In the genomic region with DNA sequence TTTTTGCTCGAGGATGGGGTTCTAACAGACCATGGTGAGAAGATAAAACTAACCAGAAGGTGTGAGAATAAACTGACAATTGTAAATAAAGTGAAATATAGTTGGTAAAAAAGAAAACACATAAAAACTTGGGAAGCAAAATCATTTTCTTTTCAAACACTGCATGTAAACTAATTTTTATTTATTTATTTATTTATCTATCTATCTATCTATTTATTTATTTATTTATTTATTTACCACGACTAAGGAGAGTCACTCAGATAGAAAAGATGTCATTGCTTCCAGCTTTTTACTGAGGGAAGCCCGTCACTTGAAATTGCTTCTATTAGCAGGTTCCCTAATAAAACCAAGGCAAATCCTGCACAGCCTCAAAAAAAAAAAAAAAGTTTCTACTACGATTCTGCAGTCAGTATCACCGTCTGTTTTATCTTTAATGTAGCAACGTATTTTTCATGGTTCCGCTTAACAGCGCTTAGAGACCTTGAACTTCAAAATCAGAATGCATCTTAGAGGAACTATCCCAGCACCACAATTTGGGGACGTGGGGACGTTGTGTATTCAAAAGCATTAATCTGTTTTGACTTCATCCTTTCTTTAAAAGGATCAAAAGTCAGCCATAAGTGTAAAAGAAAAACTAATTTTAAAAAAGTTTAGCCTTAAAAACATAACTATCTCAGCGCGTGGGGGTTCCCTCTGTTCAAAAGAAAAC, we compare ENCODE assay signal across 10 cellular contexts. TPM values are rescaled to one million over a fixed set of nuclear protein-coding genes. Genes with fewer than 3 reads are reported as not detected.
DNase-seq lines count a peak whose midpoint lies in the region; ATAC-seq, FAIRE-seq and TF ChIP-seq lines count a peak whose summit lies in the region.
"Had no signal": no experiment of that assay in that cellular context is flagged by ENCODE, and none has a peak within 500 bp of the region (broad histone marks: within the 10 kb centered on the region; RNA-seq: fewer than 3 reads in every experiment).

No MANE protein-coding gene starts in this region.

- no peak for TF ChIP-seq CTCF in RWPE1 (conservative IDR thresholded peaks at IDR 0.05; ENCODE audit: low read depth)
- TF ChIP-seq CTCF in H1 (IDR thresholded peaks at IDR 0.05; ENCODE audit: control extremely low read depth in 1 of 3, insufficient read depth in 1 of 3, low read depth in 1 of 3, low read length in 3 of 3) = no peak
- no peak for TF ChIP-seq CTCF in neural progenitor cell (IDR thresholded peaks at IDR 0.05)

- H4K20me1 ChIP-seq in H1 (replicated peaks in 1 of 2; ENCODE audit: control insufficient read depth in 1 of 2, insufficient read depth in 2 of 2, low read length in 2 of 2) = no peaks in the 10 kb centered on the region
- H4K20me1 ChIP-seq in neural progenitor cell (ENCODE audit: low read depth) = peaks cover 5% of the 10 kb centered on the region

- no peak overlapping the region for H3K18ac ChIP-seq in H1 (ENCODE audit: extremely low read depth, low read length)

- no peak overlapping the region for H3K4ac ChIP-seq in H1 (replicated peaks; ENCODE audit: insufficient read length, low read depth, low read length)

- H3K27me3 Mint-ChIP-seq in neural progenitor cell (ENCODE audit: insufficient read depth, low read depth) = peaks cover 32% of the 10 kb centered on the region

- H2BK15ac ChIP-seq in H1 (ENCODE audit: low read length) = no peak overlapping the region

- H3K4me3 ChIP-seq in H1 (ENCODE audit: extremely low read depth in 1 of 4, insufficient read depth in 2 of 4, low read depth in 3 of 4, low read length in 4 of 4) (peak overlapping the region; percentile 59 to 71 (median 66)), neural progenitor cell (peak overlapping the region; percentile 60)

- no peak for TF ChIP-seq POLR2A in H1 (IDR thresholded peaks at IDR 0.05; ENCODE audit: control extremely low read depth in 1 of 2, low read depth in 2 of 2, low read length in 2 of 2)

- peaks cover 17% of the 10 kb centered on the region for H3F3A ChIP-seq in neural progenitor cell (ENCODE audit: low read depth)

- H3K9me3 ChIP-seq in H1 (ENCODE audit: insufficient read depth in 2 of 2, low read depth in 1 of 2, low read length in 1 of 2) (no peaks in the 10 kb centered on the region), neural progenitor cell (ENCODE audit: low read depth) (no peaks in the 10 kb centered on the region)

- peak overlapping the region; percentile 63; the same call in 1 of the 2 replicates for H3K27ac ChIP-seq in RWPE1
- no peak overlapping the region for H3K27ac ChIP-seq in H1 (ENCODE audit: low read depth, low read length)
- H3K27ac ChIP-seq in neural progenitor cell = no peak overlapping the region

- H3K4me2 ChIP-seq in H1 (ENCODE audit: insufficient read depth in 1 of 2, low read depth in 2 of 2, low read length in 2 of 2) (peak overlapping the region; percentile 67 to 86; a peak in 3 of 4 replicates), neural progenitor cell (peak overlapping the region; percentile 79)

- H3K4me3 Mint-ChIP-seq in neural progenitor cell = peak overlapping the region; percentile 89

- H2BK12ac ChIP-seq in H1 (ENCODE audit: low read depth, low read length) = no peak overlapping the region

- no peaks in the 10 kb centered on the region for H3K36me3 Mint-ChIP-seq in neural progenitor cell

- H2AK5ac ChIP-seq in H1 (ENCODE audit: low read depth, low read length) = no peak overlapping the region

- H2BK5ac ChIP-seq in H1 (ENCODE audit: low read depth, low read length) = no peak overlapping the region

- H4K8ac ChIP-seq in H1 (ENCODE audit: extremely low read depth, insufficient read depth, low read length) = no peak overlapping the region

- no peak for ATAC-seq in HG02763 (IDR thresholded peaks at IDR 0.05; ENCODE audit: unreplicated experiment)

- peaks cover 6% of the 10 kb centered on the region for H3K4me1 Mint-ChIP-seq in neural progenitor cell

- FAIRE-seq in H1 (lab: Jason Lieb, UNC) = no peak
- FAIRE-seq: A204.1 had no signal

- no peak for TF ChIP-seq EP300 in H1 (IDR thresholded peaks at IDR 0.05; ENCODE audit: borderline replicate concordance in 1 of 2, low read depth in 2 of 2, low read length in 2 of 2)

- H3K79me2 ChIP-seq in H1 (ENCODE audit: control insufficient read depth in 1 of 2, insufficient read depth in 2 of 2, low read length in 2 of 2) (no peaks in the 10 kb centered on the region), neural progenitor cell (ENCODE audit: low read depth) (no peaks in the 10 kb centered on the region)

- H3K27ac Mint-ChIP-seq in neural progenitor cell = no peak overlapping the region

- no peak for TF ChIP-seq RAD21 in H1 (IDR thresholded peaks at IDR 0.05 in 1 of 2, conservative IDR thresholded peaks at IDR 0.05 in 1 of 2; ENCODE audit: low read depth in 2 of 2, low read length in 2 of 2)

- no peaks in the 10 kb centered on the region for H3K79me1 ChIP-seq in H1 (ENCODE audit: low read depth, low read length)

- H3K56ac ChIP-seq in H1 (replicated peaks; ENCODE audit: insufficient read length, low read depth, low read length) = no peak overlapping the region

- CTCF ChIA-PET in RWPE1 (lab: Yijun Ruan, JAX) = no interaction called here
- CTCF ChIA-PET in H1 (lab: Charles Lee; ENCODE audit: partially characterized antibody) = interaction anchor here (0.6 kb wide), 1 partner anchor 690 kb away, joined by 3 read pairs; no protein-coding TSS in a partner anchor

- peaks cover 0 to 2% (median 0%) of the 10 kb centered on the region in 4 experiments; a peak in 1 of 8 replicates for H3K36me3 ChIP-seq in H1 (ENCODE audit: control insufficient read depth in 2 of 4, insufficient read depth in 4 of 4, low read length in 3 of 4)
- no peaks in the 10 kb centered on the region for H3K36me3 ChIP-seq in neural progenitor cell

- no peak overlapping the region for H3K9ac ChIP-seq in H1 (replicated peaks in 1 of 4; ENCODE audit: extremely low read depth in 1 of 4, low read depth in 3 of 4, low read length in 3 of 4)
- H3K9ac ChIP-seq in neural progenitor cell = no peak overlapping the region

- H4K5ac ChIP-seq in H1 (ENCODE audit: insufficient read length, low read depth, low read length) = no peak overlapping the region

- H3K14ac ChIP-seq in H1 (ENCODE audit: insufficient read length) = no peak overlapping the region

- H2BK120ac ChIP-seq in H1 (replicated peaks; ENCODE audit: low read depth, low read length) = no peak overlapping the region

- 16% methylated on average over 12 of the region's 12 CpGs; no CpG with 5 or more reads in 1 of the 2 experiments for whole genome bisulfite sequencing in H1 (ENCODE audit: extremely low coverage in 1 of 2, insufficient coverage in 1 of 2, insufficient read length in 1 of 2, insufficient replicate concordance in 2 of 2, low coverage in 1 of 2, low lambda C conversion rate in 2 of 2, missing lambda C conversion rate in 1 of 2), 2 experiments

- H3K4me1 ChIP-seq in H1 (replicated peaks in 1 of 4; ENCODE audit: control insufficient read depth in 3 of 4, insufficient read depth in 4 of 4, low read length in 3 of 4) (0 out of 7 replicates have a peak, but pooled peaks cover 0 to 3% (median 0%) of the 10 kb centered on the region in 4 experiments), neural progenitor cell (no peaks in the 10 kb centered on the region)

- H3K27me3 ChIP-seq in H1 (replicated peaks in 1 of 4; ENCODE audit: control insufficient read depth in 3 of 4, extremely low read depth in 1 of 4, insufficient read depth in 3 of 4, low read length in 3 of 4) (peaks cover 20 to 59% (median 36%) of the 10 kb centered on the region in 4 experiments), neural progenitor cell (peaks cover 73% of the 10 kb centered on the region)

- H2AFZ ChIP-seq in H1 (ENCODE audit: low read length) (no peak overlapping the region), neural progenitor cell (replicated peaks) (peak overlapping the region; percentile 94)

- no peak overlapping the region for H2BK20ac ChIP-seq in H1 (ENCODE audit: low read length)

- DNase-seq in DMS 273 (lab: John Stamatoyannopoulos, UW; ENCODE audit: unreplicated experiment) = peak; percentile 30
- no peak for DNase-seq in DMS 273 treated with DMSO at 0.1 percent for 48 hours (lab: John Stamatoyannopoulos, UW)
- DNase-seq in RWPE1 (ENCODE audit: low spot score) = no peak
- no peak for DNase-seq in H1 (ENCODE audit: low read depth in 1 of 2, low spot score in 2 of 2)
- no peak for DNase-seq in neural progenitor cell (ENCODE audit: low spot score)
- DNase-seq in occipital lobe (lab: John Stamatoyannopoulos, UW) = no peak
- DNase-seq in NK-92 (lab: John Stamatoyannopoulos, UW; ENCODE audit: unreplicated experiment) = no peak

- no peaks in the 10 kb centered on the region for H3K9me3 Mint-ChIP-seq in neural progenitor cell

- no peak overlapping the region for H3K23ac ChIP-seq in H1 (ENCODE audit: insufficient read length)

- POLR2A ChIA-PET in RWPE1 (lab: Yijun Ruan, JAX; ENCODE audit: low non-redundant PET) (no interaction called here), H1 (lab: Charles Lee; ENCODE audit: partially characterized antibody) (interaction anchor here (0.6 kb wide), 1 partner anchor 293 kb away, joined by 4 read pairs; no protein-coding TSS in a partner anchor)

- peaks cover 5% of the 10 kb centered on the region for H3K23me2 ChIP-seq in H1 (ENCODE audit: low read depth, low read length)

- H4K91ac ChIP-seq in H1 (replicated peaks; ENCODE audit: insufficient read length, low read length) = no peak overlapping the region

TF ChIP-seq in H1, 55 proteins besides CTCF, POLR2A, EP300 and RAD21 (continues in another document):
- no peak for TF ChIP-seq BCL11A (IDR thresholded peaks at IDR 0.05; ENCODE audit: low read depth in 2 of 2, low read length in 2 of 2)
- no peak for TF ChIP-seq SRF (IDR thresholded peaks at IDR 0.05; ENCODE audit: low read depth, low read length)
- no peak for TF ChIP-seq SP2 (IDR thresholded peaks at IDR 0.05; ENCODE audit: low read length)
- TF ChIP-seq TCF12 (IDR thresholded peaks at IDR 0.05; ENCODE audit: low read depth, low read length) = no peak
- TF ChIP-seq RBBP5 (IDR thresholded peaks at IDR 0.05; ENCODE audit: borderline replicate concordance, low read depth, low read length) = no peak
- TF ChIP-seq YY1 (IDR thresholded peaks at IDR 0.05; ENCODE audit: low read depth, low read length) = no peak
- TF ChIP-seq SIX5 (IDR thresholded peaks at IDR 0.05; ENCODE audit: low read depth, low read length) = no peak
- TF ChIP-seq POU5F1 (IDR thresholded peaks at IDR 0.05; ENCODE audit: low read depth, low read length) = no peak
- no peak for TF ChIP-seq CBX5 (IDR thresholded peaks at IDR 0.05; ENCODE audit: low read depth, low read length)

RNA-seq across cellular contexts. Expression of a gene that starts 33.2 kb away (rescaled TPM):
- not detected in 2 replicates for total RNA-seq in H1 (2021; fragmentation: NEBNext Ultra II Directional; extraction: Animal tissue kit (Norgen Biotek cat#: 25700))
- polyA plus RNA-seq in H1 (2011; rRNA removed) = not detected in 2 replicates
- not detected for polyA plus RNA-seq in H1 (2011; cell fraction: cytosol; rRNA removed)
- not detected for polyA plus RNA-seq in H1 (2011; cell fraction: nucleus; rRNA removed)
- polyA plus RNA-seq in H1 (2012, experiment 1 of 2) = not detected in 4 replicates
- not detected for polyA plus RNA-seq in H1 (2012, experiment 2 of 2)
- 0.06 TPM for polyA plus RNA-seq in H1 (2013, experiment 1 of 2)
- 0.06 TPM for polyA plus RNA-seq in H1 (2013, experiment 2 of 2)
- not detected in 2 replicates for polyA minus RNA-seq in H1 (2011; rRNA and poly(A)+ RNA removed)
- not detected for polyA minus RNA-seq in H1 (2011; cell fraction: cytosol; rRNA and poly(A)+ RNA removed)
- not detected for polyA minus RNA-seq in H1 (2011; cell fraction: nucleus; rRNA and poly(A)+ RNA removed)
- total RNA-seq in neural progenitor cell (ENCODE audit: low replicate concordance) (not detected in 2 replicates), occipital lobe (not detected)
- total RNA-seq: activated CD8-positive, alpha-beta memory T cell treated with anti-CD3 and anti-CD28 coated beads for 36 hours had no signal
